Comparison of ENCODE assay signal across 9 cellular contexts in genomic region chr20:37385176-37385575, GRCh38. TPM values are rescaled to one million over a fixed set of nuclear protein-coding genes. Genes with fewer than 3 reads are reported as not detected.
DNase-seq lines count a peak whose midpoint lies in the region; ATAC-seq and TF ChIP-seq lines count a peak whose summit lies in the region.
"Had no signal": no experiment of that assay in that cellular context is flagged by ENCODE, and none has a peak within 500 bp of the region (broad histone marks: within the 10 kb centered on the region; RNA-seq: fewer than 3 reads in every experiment).

No MANE protein-coding gene starts in this region.

- H4K20me1 ChIP-seq in OCI-LY1 (ENCODE audit: insufficient read depth, low read length) = no peaks in the 10 kb centered on the region

- CTCF ChIA-PET in activated CD8-positive, alpha-beta memory T cell treated with anti-CD3 and anti-CD28 coated beads, Interleukin-2, amount 10 ng/mL, durations not matched to agents 7 days and 5 days (lab: Charles Lee) = interaction anchor here (0.8 to 2.9 kb wide), 15 partner anchors 20 to 189 kb away, joined by 3 to 20 read pairs (median 3); partner anchors contain the start of gene MANBAL

- no peaks in the 10 kb centered on the region for H3F3A ChIP-seq in OCI-LY1 (ENCODE audit: insufficient read depth, low read length)

- H3K9me2 ChIP-seq in OCI-LY1 (ENCODE audit: low read depth, low read length) = no peaks in the 10 kb centered on the region

- ATAC-seq in activated CD8-positive, alpha-beta memory T cell treated with anti-CD3 and anti-CD28 coated beads, Interleukin-2, amount 10 ng/mL, durations not matched to agents 7 days and 5 days = no peak
- ATAC-seq in effector memory CD8-positive, alpha-beta T cell (replicated peaks) = no peak

- H3K9me3 ChIP-seq in OCI-LY1 (ENCODE audit: low read length) (no peaks in the 10 kb centered on the region), skeletal muscle tissue (ENCODE audit: control insufficient read depth in 3 of 3, low read length in 3 of 3) (no peaks in the 10 kb centered on the region)
- H3K9me3 ChIP-seq: transverse colon had no signal

- H2AFZ ChIP-seq in OCI-LY1 (ENCODE audit: low read length) = no peak overlapping the region

- no peak for DNase-seq in activated CD8-positive, alpha-beta memory T cell treated with anti-CD3 and anti-CD28 coated beads, Interleukin-2, amount 10 ng/mL, durations not matched to agents 7 days and 5 days
- no peak for DNase-seq in activated CD8-positive, alpha-beta memory T cell treated with anti-CD3 and anti-CD28 coated beads, Interleukin-2, amount 50 U/mL, for 4 hours
- no peak for DNase-seq in effector memory CD8-positive, alpha-beta T cell
- DNase-seq in AML-193 (lab: John Stamatoyannopoulos, UW) (no peak), SKM-1 treated with dmso at 0.1 percent for 144 hours (lab: John Stamatoyannopoulos, UW; ENCODE audit: unreplicated experiment) (no peak), EL (no peak)

- no peak overlapping the region for H3K9ac ChIP-seq in OCI-LY1 (ENCODE audit: low read length)
- H3K9ac ChIP-seq in skeletal muscle tissue (ENCODE audit: low read depth in 1 of 3, low read length in 3 of 3) = peak overlapping the region in 2 of 3 donors; percentile 50 to 57

- peaks cover 5% of the 10 kb centered on the region for H3K27me3 Mint-ChIP-seq in activated CD8-positive, alpha-beta memory T cell treated with anti-CD3 and anti-CD28 coated beads, Interleukin-2, amount 10 ng/mL, durations not matched to agents 7 days and 5 days
- H3K27me3 Mint-ChIP-seq in effector memory CD8-positive, alpha-beta T cell = no peaks in the 10 kb centered on the region

- H3K27ac ChIP-seq in OCI-LY1 (ENCODE audit: low read depth, low read length, poor library complexity, severe bottlenecking) (no peak overlapping the region), skeletal muscle tissue (ENCODE audit: low read depth, low read length) (no peak overlapping the region)

- H3K4me3 ChIP-seq in OCI-LY1 (ENCODE audit: low read depth, low read length, poor library complexity, severe bottlenecking) (no peak overlapping the region), skeletal muscle tissue (ENCODE audit: low read length in 3 of 3) (peak overlapping the region; percentile 5 to 62 (median 58))

- H3K4me2 ChIP-seq in OCI-LY1 (ENCODE audit: low read length) = peak overlapping the region; percentile 70; the same call in 1 of the 2 replicates

- no peaks in the 10 kb centered on the region for H3K36me3 Mint-ChIP-seq in activated CD8-positive, alpha-beta memory T cell treated with anti-CD3 and anti-CD28 coated beads, Interleukin-2, amount 10 ng/mL, durations not matched to agents 7 days and 5 days
- peaks cover 6% of the 10 kb centered on the region for H3K36me3 Mint-ChIP-seq in effector memory CD8-positive, alpha-beta T cell (ENCODE audit: insufficient read depth)

- H3K4me3 Mint-ChIP-seq in activated CD8-positive, alpha-beta memory T cell treated with anti-CD3 and anti-CD28 coated beads, Interleukin-2, amount 10 ng/mL, durations not matched to agents 7 days and 5 days = peak overlapping the region; percentile 59
- peak overlapping the region; percentile 77 to 84 for H3K4me3 Mint-ChIP-seq in effector memory CD8-positive, alpha-beta T cell

- peaks cover 4% of the 10 kb centered on the region for H3K4me1 Mint-ChIP-seq in activated CD8-positive, alpha-beta memory T cell treated with anti-CD3 and anti-CD28 coated beads, Interleukin-2, amount 10 ng/mL, durations not matched to agents 7 days and 5 days
- peaks cover 5 to 6% of the 10 kb centered on the region in 2 donors for H3K4me1 Mint-ChIP-seq in effector memory CD8-positive, alpha-beta T cell (ENCODE audit: low read depth in 2 of 2)

- H3K36me3 ChIP-seq in OCI-LY1 (ENCODE audit: insufficient read depth, low read length) (no peaks in the 10 kb centered on the region), skeletal muscle tissue (ENCODE audit: control insufficient read depth in 3 of 3, insufficient read depth in 3 of 3, low read length in 3 of 3) (peaks cover 0 to 5% (median 0%) of the 10 kb centered on the region in 3 donors)

- H3K79me2 ChIP-seq in OCI-LY1 (ENCODE audit: insufficient read depth, low read length) = no peaks in the 10 kb centered on the region

- H3K4me1 ChIP-seq in OCI-LY1 (ENCODE audit: insufficient read depth, low read length, severe bottlenecking) (peaks cover 7% of the 10 kb centered on the region), skeletal muscle tissue (ENCODE audit: control insufficient read depth in 3 of 3, insufficient read depth in 3 of 3, low read length in 3 of 3) (peaks cover 5% of the 10 kb centered on the region in 3 donors)

- TF ChIP-seq CTCF in OCI-LY1 (IDR thresholded peaks at IDR 0.05; ENCODE audit: low read length) = no peak

- H3K27me3 ChIP-seq in OCI-LY1 (ENCODE audit: insufficient read depth, low read length) = peaks cover 3% of the 10 kb centered on the region; the same call in 1 of the 2 replicates
- H3K27me3 ChIP-seq in skeletal muscle tissue (ENCODE audit: control insufficient read depth in 3 of 3, insufficient read depth in 3 of 3, low read length in 3 of 3) = peaks cover 0 to 17% (median 11%) of the 10 kb centered on the region in 3 donors
- H3K27me3 ChIP-seq: transverse colon had no signal

- no peak overlapping the region for H3K27ac Mint-ChIP-seq in activated CD8-positive, alpha-beta memory T cell treated with anti-CD3 and anti-CD28 coated beads, Interleukin-2, amount 10 ng/mL, durations not matched to agents 7 days and 5 days
- peak overlapping the region; percentile 63 to 87 for H3K27ac Mint-ChIP-seq in effector memory CD8-positive, alpha-beta T cell

- H3K9me3 Mint-ChIP-seq in activated CD8-positive, alpha-beta memory T cell treated with anti-CD3 and anti-CD28 coated beads, Interleukin-2, amount 10 ng/mL, durations not matched to agents 7 days and 5 days (ENCODE audit: low read depth) = no peaks in the 10 kb centered on the region
- no peaks in the 10 kb centered on the region for H3K9me3 Mint-ChIP-seq in effector memory CD8-positive, alpha-beta T cell

RNA-seq across cellular contexts. Expression of gene SRC, which starts 39.2 kb away (rescaled TPM):
- 1 to 10 TPM; 1.9 to 3.6 TPM for total RNA-seq in activated CD8-positive, alpha-beta memory T cell treated with anti-CD3 and anti-CD28 coated beads, Interleukin-2, amount 10 ng/mL, durations not matched to agents 7 days and 5 days
- 7.8 TPM for total RNA-seq in skeletal muscle tissue
